In the genomic region with DNA sequence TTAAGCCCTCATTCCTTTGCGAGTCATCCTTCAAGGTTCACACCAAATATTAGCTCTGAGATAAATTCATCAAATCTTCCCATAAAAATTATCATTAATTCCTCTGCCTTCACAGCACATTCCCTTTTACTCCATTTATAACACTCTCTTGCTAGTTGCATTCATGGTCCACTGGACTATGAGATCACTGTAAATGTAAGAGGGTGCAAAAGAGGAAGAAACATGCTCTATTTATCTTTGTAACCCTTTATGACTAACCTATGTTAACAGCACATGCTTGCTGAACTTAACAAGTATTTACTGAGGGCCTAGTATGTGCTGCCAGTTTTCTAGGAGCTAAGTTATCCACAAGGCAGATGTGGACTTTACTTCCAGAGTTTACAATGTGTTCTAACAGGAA, we compare ENCODE assay signal across 20 cellular contexts.
A peak's percentile ranks its signal among the peaks of the same experiment; 100 is the strongest.
DNase-seq lines count a peak whose midpoint lies in the region; ATAC-seq, FAIRE-seq and TF ChIP-seq lines count a peak whose summit lies in the region.
"Had no signal": no experiment of that assay in that cellular context is flagged by ENCODE, and none has a peak within 500 bp of the region (broad histone marks: within the 10 kb centered on the region; RNA-seq: fewer than 3 reads in every experiment).

No MANE protein-coding gene starts in this region.

- no peaks in the 10 kb centered on the region for H3K4me1 Mint-ChIP-seq in GM23338

- no peaks in the 10 kb centered on the region for H3K9me3 ChIP-seq in small intestine (ENCODE audit: control insufficient read depth, low read depth)
- H3K9me3 ChIP-seq: BE2C had no signal

- peak; percentile 13 for DNase-seq in SIG-M5 treated with dmso at 0.1 percent for 504 hours (lab: John Stamatoyannopoulos, UW; ENCODE audit: unreplicated experiment)
- DNase-seq in SIG-M5 (lab: John Stamatoyannopoulos, UW) = no peak
- DNase-seq in RCC 7860 (ENCODE audit: low spot score) = no peak
- peak; percentile 16 for DNase-seq in fibroblast of villous mesenchyme (ENCODE audit: low read depth)
- DNase-seq in small intestine = peak; percentile 21
- DNase-seq in GM23338 (ENCODE audit: low spot score) = no peak
- DNase-seq: BE2C; COR-L47; endodermal cell; head of caudate nucleus; NCI-H1105; NCI-H510A; retina; stimulated activated CD8-positive, alpha-beta memory T cell treated with anti-CD3 and anti-CD28 coated beads, Interleukin-4, amount 100 ng/mL, for 48 hours had no signal

- H3K27ac ChIP-seq in small intestine (ENCODE audit: low read depth in 1 of 2, low read length in 1 of 2) (no peak overlapping the region), GM23338 (ENCODE audit: low read depth) (no peak overlapping the region)
- H3K27ac ChIP-seq: 22Rv1 had no signal

- no peaks in the 10 kb centered on the region for H3K36me3 ChIP-seq in small intestine (ENCODE audit: control insufficient read depth in 2 of 2, insufficient read depth in 2 of 2, low read length in 2 of 2)
- H3K36me3 ChIP-seq in GM23338 (ENCODE audit: insufficient read depth) = no peaks in the 10 kb centered on the region
- H3K36me3 ChIP-seq: BE2C had no signal

- no peaks in the 10 kb centered on the region for H3F3A ChIP-seq in GM23338 (replicated peaks; ENCODE audit: low read depth)

- H3K9me3 Mint-ChIP-seq in GM23338 = no peaks in the 10 kb centered on the region
- H3K9me3 Mint-ChIP-seq: activated T-helper 1 cell treated with anti-CD3 and anti-CD28 coated beads, Interleukin-12 subunit alpha, Interleukin-12 subunit beta, Interleukin-2, Interleukin-4 antibody, amounts not matched to agents 30 ng/mL and 10 ng/mL and 1 ng/mL, durations not matched to agents 14 hours and 24 hours and 36 hours; endodermal cell had no signal

- H3K27ac Mint-ChIP-seq in GM23338 = no peak overlapping the region
- H3K27ac Mint-ChIP-seq: activated naive CD8-positive, alpha-beta T cell; activated T-helper 1 cell treated with anti-CD3 and anti-CD28 coated beads, Interleukin-12 subunit alpha, Interleukin-12 subunit beta, Interleukin-2, Interleukin-4 antibody, amounts not matched to agents 30 ng/mL and 10 ng/mL and 1 ng/mL, durations not matched to agents 14 hours and 24 hours and 36 hours; endodermal cell had no signal

- no peaks in the 10 kb centered on the region for H3K27me3 Mint-ChIP-seq in GM23338 (ENCODE audit: insufficient read depth, low read depth, poor library complexity)
- H3K27me3 Mint-ChIP-seq: activated naive CD8-positive, alpha-beta T cell had no signal

- no peaks in the 10 kb centered on the region for H3K36me3 Mint-ChIP-seq in GM23338 (ENCODE audit: low read depth)

- 92 to 100% (median 95%) methylated on average over 1 of the region's 1 CpG for WGBS in small intestine, 3 donors

- H3K4me1 ChIP-seq in small intestine (ENCODE audit: control insufficient read depth in 2 of 2, insufficient read depth in 1 of 2, low read depth in 1 of 2, low read length in 1 of 2) (no peaks in the 10 kb centered on the region), GM23338 (ENCODE audit: insufficient read depth) (no peaks in the 10 kb centered on the region)
- H3K4me1 ChIP-seq: BE2C had no signal

- no peak for ATAC-seq in HG03045 (IDR thresholded peaks at IDR 0.05; ENCODE audit: unreplicated experiment)
- ATAC-seq in GM19455 (IDR thresholded peaks at IDR 0.05; ENCODE audit: unreplicated experiment) = no peak
- no peak for ATAC-seq in GM23338

- H3K9me2 ChIP-seq in GM23338 (ENCODE audit: insufficient read depth) = no peaks in the 10 kb centered on the region

- no peak for TF ChIP-seq CTCF in fibroblast of villous mesenchyme (IDR thresholded peaks at IDR 0.05; ENCODE audit: insufficient read depth, low read depth, low read length)
- TF ChIP-seq CTCF in GM23338 (conservative IDR thresholded peaks at IDR 0.05; ENCODE audit: low read depth in 2 of 2) = no peak

- H3K27me3 ChIP-seq in small intestine (ENCODE audit: control insufficient read depth in 2 of 2, insufficient read depth in 2 of 2, low read length in 2 of 2) (no peaks in the 10 kb centered on the region), GM23338 (ENCODE audit: insufficient read depth) (no peaks in the 10 kb centered on the region)
- H3K27me3 ChIP-seq: BE2C had no signal

- H3K4me3 Mint-ChIP-seq in GM23338 = no peak overlapping the region
- H3K4me3 Mint-ChIP-seq: activated naive CD8-positive, alpha-beta T cell; activated T-helper 1 cell treated with anti-CD3 and anti-CD28 coated beads, Interleukin-12 subunit alpha, Interleukin-12 subunit beta, Interleukin-2, Interleukin-4 antibody, amounts not matched to agents 30 ng/mL and 10 ng/mL and 1 ng/mL, durations not matched to agents 14 hours and 24 hours and 36 hours; endodermal cell had no signal

- no peaks in the 10 kb centered on the region; the same call in 1 of the 2 replicates for H4K20me1 ChIP-seq in GM23338 (replicated peaks; ENCODE audit: insufficient read depth)

- no peak overlapping the region for H2AFZ ChIP-seq in GM23338

- no peak overlapping the region for H3K4me2 ChIP-seq in GM23338

- H3K4me3 ChIP-seq in fibroblast of villous mesenchyme (ENCODE audit: low read depth, low read length) (no peak overlapping the region), small intestine (ENCODE audit: low read depth in 1 of 2, low read length in 2 of 2) (no peak overlapping the region), GM23338 (no peak overlapping the region)

- peaks cover 13% of the 10 kb centered on the region; the same call in 1 of the 2 replicates for H3K79me2 ChIP-seq in GM23338 (replicated peaks; ENCODE audit: insufficient read depth)

- FAIRE-seq in RCC 7860 (lab: Jason Lieb, UNC) (peak; percentile 38), small intestine (lab: Jason Lieb, UNC) (no peak)
- FAIRE-seq: colon had no signal

TF ChIP-seq in GM23338, 12 proteins besides CTCF, POLR2A, EP300 and RAD21 (continues in another document):
- TF ChIP-seq, protein P1, sequence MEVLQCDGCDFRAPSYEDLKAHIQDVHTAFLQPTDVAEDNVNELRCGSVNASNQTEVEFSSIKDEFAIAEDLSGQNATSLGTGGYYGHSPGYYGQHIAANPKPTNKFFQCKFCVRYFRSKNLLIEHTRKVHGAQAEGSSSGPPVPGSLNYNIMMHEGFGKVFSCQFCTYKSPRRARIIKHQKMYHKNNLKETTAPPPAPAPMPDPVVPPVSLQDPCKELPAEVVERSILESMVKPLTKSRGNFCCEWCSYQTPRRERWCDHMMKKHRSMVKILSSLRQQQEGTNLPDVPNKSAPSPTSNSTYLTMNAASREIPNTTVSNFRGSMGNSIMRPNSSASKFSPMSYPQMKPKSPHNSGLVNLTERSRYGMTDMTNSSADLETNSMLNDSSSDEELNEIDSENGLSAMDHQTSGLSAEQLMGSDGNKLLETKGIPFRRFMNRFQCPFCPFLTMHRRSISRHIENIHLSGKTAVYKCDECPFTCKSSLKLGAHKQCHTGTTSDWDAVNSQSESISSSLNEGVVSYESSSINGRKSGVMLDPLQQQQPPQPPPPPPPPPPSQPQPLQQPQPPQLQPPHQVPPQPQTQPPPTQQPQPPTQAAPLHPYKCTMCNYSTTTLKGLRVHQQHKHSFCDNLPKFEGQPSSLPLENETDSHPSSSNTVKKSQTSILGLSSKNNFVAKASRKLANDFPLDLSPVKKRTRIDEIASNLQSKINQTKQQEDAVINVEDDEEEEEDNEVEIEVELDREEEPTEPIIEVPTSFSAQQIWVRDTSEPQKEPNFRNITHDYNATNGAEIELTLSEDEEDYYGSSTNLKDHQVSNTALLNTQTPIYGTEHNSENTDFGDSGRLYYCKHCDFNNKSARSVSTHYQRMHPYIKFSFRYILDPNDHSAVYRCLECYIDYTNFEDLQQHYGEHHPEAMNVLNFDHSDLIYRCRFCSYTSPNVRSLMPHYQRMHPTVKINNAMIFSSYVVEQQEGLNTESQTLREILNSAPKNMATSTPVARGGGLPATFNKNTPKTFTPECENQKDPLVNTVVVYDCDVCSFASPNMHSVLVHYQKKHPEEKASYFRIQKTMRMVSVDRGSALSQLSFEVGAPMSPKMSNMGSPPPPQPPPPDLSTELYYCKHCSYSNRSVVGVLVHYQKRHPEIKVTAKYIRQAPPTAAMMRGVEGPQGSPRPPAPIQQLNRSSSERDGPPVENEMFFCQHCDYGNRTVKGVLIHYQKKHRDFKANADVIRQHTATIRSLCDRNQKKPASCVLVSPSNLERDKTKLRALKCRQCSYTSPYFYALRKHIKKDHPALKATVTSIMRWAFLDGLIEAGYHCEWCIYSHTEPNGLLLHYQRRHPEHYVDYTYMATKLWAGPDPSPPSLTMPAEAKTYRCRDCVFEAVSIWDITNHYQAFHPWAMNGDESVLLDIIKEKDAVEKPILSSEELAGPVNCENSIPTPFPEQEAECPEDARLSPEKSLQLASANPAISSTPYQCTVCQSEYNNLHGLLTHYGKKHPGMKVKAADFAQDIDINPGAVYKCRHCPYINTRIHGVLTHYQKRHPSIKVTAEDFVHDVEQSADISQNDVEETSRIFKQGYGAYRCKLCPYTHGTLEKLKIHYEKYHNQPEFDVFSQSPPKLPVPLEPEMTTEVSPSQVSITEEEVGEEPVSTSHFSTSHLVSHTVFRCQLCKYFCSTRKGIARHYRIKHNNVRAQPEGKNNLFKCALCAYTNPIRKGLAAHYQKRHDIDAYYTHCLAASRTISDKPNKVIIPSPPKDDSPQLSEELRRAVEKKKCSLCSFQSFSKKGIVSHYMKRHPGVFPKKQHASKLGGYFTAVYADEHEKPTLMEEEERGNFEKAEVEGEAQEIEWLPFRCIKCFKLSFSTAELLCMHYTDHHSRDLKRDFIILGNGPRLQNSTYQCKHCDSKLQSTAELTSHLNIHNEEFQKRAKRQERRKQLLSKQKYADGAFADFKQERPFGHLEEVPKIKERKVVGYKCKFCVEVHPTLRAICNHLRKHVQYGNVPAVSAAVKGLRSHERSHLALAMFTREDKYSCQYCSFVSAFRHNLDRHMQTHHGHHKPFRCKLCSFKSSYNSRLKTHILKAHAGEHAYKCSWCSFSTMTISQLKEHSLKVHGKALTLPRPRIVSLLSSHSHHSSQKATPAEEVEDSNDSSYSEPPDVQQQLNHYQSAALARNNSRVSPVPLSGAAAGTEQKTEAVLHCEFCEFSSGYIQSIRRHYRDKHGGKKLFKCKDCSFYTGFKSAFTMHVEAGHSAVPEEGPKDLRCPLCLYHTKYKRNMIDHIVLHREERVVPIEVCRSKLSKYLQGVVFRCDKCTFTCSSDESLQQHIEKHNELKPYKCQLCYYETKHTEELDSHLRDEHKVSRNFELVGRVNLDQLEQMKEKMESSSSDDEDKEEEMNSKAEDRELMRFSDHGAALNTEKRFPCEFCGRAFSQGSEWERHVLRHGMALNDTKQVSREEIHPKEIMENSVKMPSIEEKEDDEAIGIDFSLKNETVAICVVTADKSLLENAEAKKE (CRISPR knock-in tag; IDR thresholded peaks at IDR 0.05) = no peak
- TF ChIP-seq JUNB (IDR thresholded peaks at IDR 0.05; ENCODE audit: unreplicated experiment) (no peak), POLR2AphosphoS5 (IDR thresholded peaks at IDR 0.05; ENCODE audit: low read depth) (no peak), ZNF114 (CRISPR knock-in tag; IDR thresholded peaks at IDR 0.05) (no peak), ZNF331 (CRISPR knock-in tag; IDR thresholded peaks at IDR 0.05; ENCODE audit: low read depth) (no peak), NANOG (IDR thresholded peaks at IDR 0.05; ENCODE audit: borderline replicate concordance) (no peak), EZH2 (IDR thresholded peaks at IDR 0.05; ENCODE audit: low read depth, unreplicated experiment) (no peak)

Comparison
In these comparisons a context has a peak if more than half of its experiments do, and no peak if none do; other contexts are left out.
1. DNase-seq: peak in SIG-M5 treated with dmso at 0.1 percent for 504 hours (single experiment), fibroblast of villous mesenchyme (single experiment) and small intestine (single experiment); none in SIG-M5 (single experiment), RCC 7860 (single experiment) and GM23338 (single experiment).